ENCODE assay signal across 8 cellular contexts in the genomic region with DNA sequence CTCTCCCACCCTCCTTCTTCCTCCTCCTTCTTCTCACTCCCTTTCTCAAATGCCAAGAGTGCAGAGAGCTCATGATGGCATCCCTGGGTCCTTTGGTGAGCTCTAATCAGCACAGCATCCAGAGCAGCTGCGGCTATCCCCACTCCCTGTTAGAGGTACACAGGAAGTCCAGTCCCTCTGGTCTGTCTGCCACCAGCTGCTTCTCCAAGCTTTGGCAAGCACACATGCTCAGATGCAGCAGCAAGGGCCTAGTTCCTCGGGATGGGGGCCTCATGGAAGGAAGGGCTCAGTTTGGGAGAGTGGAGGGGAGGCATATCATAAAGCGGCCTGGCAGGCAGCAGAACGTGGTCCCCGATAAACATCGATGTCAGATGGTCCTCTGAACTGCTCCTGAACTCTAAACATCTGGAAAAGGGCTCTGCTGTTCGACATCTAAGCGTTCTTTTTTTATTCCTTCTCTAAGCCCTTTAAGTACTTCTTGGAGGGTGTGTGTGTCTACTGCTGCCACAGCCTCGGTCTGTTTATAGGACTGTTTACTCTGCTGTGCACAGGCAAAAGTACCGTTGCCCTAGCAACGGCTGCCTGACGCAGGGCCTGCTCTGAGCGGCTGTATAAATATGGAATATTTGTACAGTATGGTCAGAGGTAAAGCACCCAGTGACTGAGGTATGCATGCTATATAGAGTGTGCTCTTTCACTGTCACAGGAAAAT.
DNase-seq lines count a peak whose midpoint lies in the region; ATAC-seq and TF ChIP-seq lines count a peak whose summit lies in the region.

No MANE protein-coding gene starts in this region.

- ATAC-seq in right cardiac atrium, result peak; percentile 90 to 93
- ATAC-seq in GM21825 (IDR thresholded peaks at IDR 0.05; ENCODE audit: unreplicated experiment), result no peak
- ATAC-seq in stimulated activated naive B cell treated with anti-CD40 and anti-IgM and Interleukin-4, amounts not matched to agents 10 μg/mL and 1 μg/mL and 100 μg/mL, for 72 hours (replicated peaks), result no peak

- no peak overlapping the region for H4K8ac ChIP-seq in H9 (replicated peaks; ENCODE audit: insufficient read length, low read depth, low read length)

- H3K9me3 ChIP-seq in H9 (ENCODE audit: control insufficient read depth, low read depth, low read length) (no peaks in the 10 kb centered on the region), right cardiac atrium (ENCODE audit: control insufficient read depth, low read length) (no peaks in the 10 kb centered on the region)

- no CpG with 5 or more reads among the region's 13 CpGs for WGBS in H9 (ENCODE audit: extremely low coverage, insufficient read length, low lambda C conversion rate)
- WGBS in right cardiac atrium, result 25% methylated on average over 13 of the region's 13 CpGs

- H3K18ac ChIP-seq in H9 (ENCODE audit: insufficient read length, low read depth, low read length), result no peak overlapping the region

- H2BK120ac ChIP-seq in H9 (ENCODE audit: low read depth, low read length, poor library complexity, severe bottlenecking), result no peak overlapping the region

- H3K27me3 ChIP-seq in H9 (ENCODE audit: insufficient read depth, low read length), result no peaks in the 10 kb centered on the region
- H3K27me3 ChIP-seq in right cardiac atrium (ENCODE audit: control insufficient read depth, insufficient read depth), result no peaks in the 10 kb centered on the region

- H3K4me3 Mint-ChIP-seq in H9 (no peak overlapping the region), CD14-positive monocyte (no peak overlapping the region)
- H3K4me3 Mint-ChIP-seq in stimulated activated naive B cell treated with anti-CD40 and anti-IgM and Interleukin-4, amounts not matched to agents 10 μg/mL and 1 μg/mL and 100 μg/mL, for 72 hours, result no peak overlapping the region

- H3K9me3 Mint-ChIP-seq in H9, result no peaks in the 10 kb centered on the region
- peaks cover 3 to 20% (median 10%) of the 10 kb centered on the region in 7 donors for H3K9me3 Mint-ChIP-seq in CD14-positive monocyte
- peaks cover 0 to 1% of the 10 kb centered on the region in 2 donors for H3K9me3 Mint-ChIP-seq in stimulated activated naive B cell treated with anti-CD40 and anti-IgM and Interleukin-4, amounts not matched to agents 10 μg/mL and 1 μg/mL and 100 μg/mL, for 72 hours

- H3K27ac Mint-ChIP-seq in H9 (peak overlapping the region; percentile 18 to 90 (median 84); a peak in 3 of 7 replicates), CD14-positive monocyte (no peak overlapping the region)
- H3K27ac Mint-ChIP-seq in stimulated activated naive B cell treated with anti-CD40 and anti-IgM and Interleukin-4, amounts not matched to agents 10 μg/mL and 1 μg/mL and 100 μg/mL, for 72 hours, result no peak overlapping the region

- no peak overlapping the region for H2BK15ac ChIP-seq in H9 (ENCODE audit: low read depth, low read length)

- no peak overlapping the region for H4K91ac ChIP-seq in H9 (ENCODE audit: insufficient read length, low read depth, low read length)

- H4K5ac ChIP-seq in H9 (ENCODE audit: insufficient read length, low read depth, low read length), result no peak overlapping the region

- TF ChIP-seq CTCF in H9 (conservative IDR thresholded peaks at IDR 0.05), result no peak
- no peak for TF ChIP-seq CTCF in CD14-positive monocyte (IDR thresholded peaks at IDR 0.05)

- H2BK20ac ChIP-seq in H9 (ENCODE audit: low read depth, low read length, poor library complexity, severe bottlenecking), result no peak overlapping the region

- no peak overlapping the region for H3K23ac ChIP-seq in H9 (ENCODE audit: insufficient read length, low read depth, low read length)

- H2BK5ac ChIP-seq in H9 (ENCODE audit: insufficient read length, low read length), result no peak overlapping the region

- no peaks in the 10 kb centered on the region for H3K27me3 Mint-ChIP-seq in H9 (ENCODE audit: low read depth)
- peaks cover 0 to 4% (median 2%) of the 10 kb centered on the region in 3 donors for H3K27me3 Mint-ChIP-seq in CD14-positive monocyte (ENCODE audit: low read depth in 3 of 3)
- no peaks in the 10 kb centered on the region for H3K27me3 Mint-ChIP-seq in stimulated activated naive B cell treated with anti-CD40 and anti-IgM and Interleukin-4, amounts not matched to agents 10 μg/mL and 1 μg/mL and 100 μg/mL, for 72 hours

- no peak overlapping the region for H3K56ac ChIP-seq in H9 (ENCODE audit: insufficient read length, low read depth, low read length)

- no peak overlapping the region for H3K4me2 ChIP-seq in H9 (ENCODE audit: insufficient read depth, insufficient read length, low read length)

- H3K14ac ChIP-seq in H9 (ENCODE audit: insufficient read depth, low read length), result no peak overlapping the region

- H3K79me2 ChIP-seq in H9 (ENCODE audit: insufficient read depth, low read length), result no peaks in the 10 kb centered on the region

- H2AK5ac ChIP-seq in H9 (ENCODE audit: insufficient read length, low read length), result no peak overlapping the region

- DNase-seq in H9, result no peak
- peak; percentile 47 for DNase-seq in SW480 (ENCODE audit: low spot score)
- peak; percentile 61 to 73 (median 72) for DNase-seq in right cardiac atrium
- DNase-seq in smooth muscle cell of the brain vasculature (ENCODE audit: low read depth, low spot score), result peak; percentile 90
- no peak for DNase-seq in CD14-positive monocyte (ENCODE audit: low spot score)
- no peak for DNase-seq in stimulated activated CD4-positive, alpha-beta T cell treated with anti-CD3 and anti-CD28 coated beads, Interleukin-15, amount 100 ng/mL, for 24 hours
- no peak for DNase-seq in stimulated activated naive B cell treated with anti-CD40 and anti-IgM and Interleukin-4, amounts not matched to agents 10 μg/mL and 1 μg/mL and 100 μg/mL, for 72 hours

- no peak overlapping the region for H3K27ac ChIP-seq in H9 (ENCODE audit: insufficient read length, low read depth, low read length)
- peak overlapping the region; percentile 62 for H3K27ac ChIP-seq in right cardiac atrium (ENCODE audit: low read length)

- H3K4me3 ChIP-seq in right cardiac atrium (ENCODE audit: low read length), result no peak overlapping the region

- no peaks in the 10 kb centered on the region for H3K23me2 ChIP-seq in H9 (ENCODE audit: insufficient read length, low read depth, low read length, poor library complexity, severe bottlenecking)

- H3K36me3 Mint-ChIP-seq in H9 (ENCODE audit: insufficient read depth in 1 of 3, low read depth in 3 of 3), result peaks cover 20 to 36% (median 21%) of the 10 kb centered on the region in 3 experiments
- H3K36me3 Mint-ChIP-seq in CD14-positive monocyte, result no peaks in the 10 kb centered on the region
- H3K36me3 Mint-ChIP-seq in stimulated activated naive B cell treated with anti-CD40 and anti-IgM and Interleukin-4, amounts not matched to agents 10 μg/mL and 1 μg/mL and 100 μg/mL, for 72 hours, result no peaks in the 10 kb centered on the region

- H3K4me1 Mint-ChIP-seq in H9 (peaks cover 15 to 17% of the 10 kb centered on the region in 2 experiments), CD14-positive monocyte (no peaks in the 10 kb centered on the region)
- no peaks in the 10 kb centered on the region for H3K4me1 Mint-ChIP-seq in stimulated activated naive B cell treated with anti-CD40 and anti-IgM and Interleukin-4, amounts not matched to agents 10 μg/mL and 1 μg/mL and 100 μg/mL, for 72 hours

- H2BK12ac ChIP-seq in H9 (ENCODE audit: insufficient read length, low read depth, low read length), result no peak overlapping the region

- H3T11ph ChIP-seq in H9 (ENCODE audit: low read length), result no peak overlapping the region

- no peak overlapping the region for H3K9ac ChIP-seq in H9 (ENCODE audit: extremely low read depth, insufficient read length, low read length)

- H3K4ac ChIP-seq in H9 (ENCODE audit: low read depth, low read length), result no peak overlapping the region

- H3K79me1 ChIP-seq in H9 (ENCODE audit: insufficient read depth, low read depth, low read length, poor library complexity, severe bottlenecking), result no peaks in the 10 kb centered on the region

- intact Hi-C loops in right cardiac atrium (cut with DNase I) (no loop called here), CD14-positive monocyte (cut with micrococcal nuclease) (no loop called here)

- H3K4me1 ChIP-seq in H9 (ENCODE audit: insufficient read depth, low read length) (no peaks in the 10 kb centered on the region), right cardiac atrium (ENCODE audit: control insufficient read depth, insufficient read depth, low read length) (peaks cover 15% of the 10 kb centered on the region)

- H2AFZ ChIP-seq in H9 (ENCODE audit: low read length), result no peak overlapping the region

- H4K20me1 ChIP-seq in H9 (ENCODE audit: control insufficient read depth, insufficient read depth, insufficient read length), result no peaks in the 10 kb centered on the region

Comparison
In these comparisons a context has a peak if more than half of its experiments do, and no peak if none do; other contexts are left out.
1. DNase-seq: peak in SW480 (single experiment), right cardiac atrium (3 of 3) and smooth muscle cell of the brain vasculature (single experiment); none in H9 (single experiment), CD14-positive monocyte (single experiment), stimulated activated CD4-positive, alpha-beta T cell treated with anti-CD3 and anti-CD28 coated beads, Interleukin-15, amount 100 ng/mL, for 24 hours (single experiment) and stimulated activated naive B cell treated with anti-CD40 and anti-IgM and Interleukin-4, amounts not matched to agents 10 μg/mL and 1 μg/mL and 100 μg/mL, for 72 hours (single experiment).
2. H3K27ac Mint-ChIP-seq: peak in H9 (3 of 3); none in CD14-positive monocyte (0 of 7) and stimulated activated naive B cell treated with anti-CD40 and anti-IgM and Interleukin-4, amounts not matched to agents 10 μg/mL and 1 μg/mL and 100 μg/mL, for 72 hours (single experiment).
3. ATAC-seq: peak in right cardiac atrium (2 of 2); none in GM21825 (single experiment) and stimulated activated naive B cell treated with anti-CD40 and anti-IgM and Interleukin-4, amounts not matched to agents 10 μg/mL and 1 μg/mL and 100 μg/mL, for 72 hours (0 of 2).